In the genomic region with DNA sequence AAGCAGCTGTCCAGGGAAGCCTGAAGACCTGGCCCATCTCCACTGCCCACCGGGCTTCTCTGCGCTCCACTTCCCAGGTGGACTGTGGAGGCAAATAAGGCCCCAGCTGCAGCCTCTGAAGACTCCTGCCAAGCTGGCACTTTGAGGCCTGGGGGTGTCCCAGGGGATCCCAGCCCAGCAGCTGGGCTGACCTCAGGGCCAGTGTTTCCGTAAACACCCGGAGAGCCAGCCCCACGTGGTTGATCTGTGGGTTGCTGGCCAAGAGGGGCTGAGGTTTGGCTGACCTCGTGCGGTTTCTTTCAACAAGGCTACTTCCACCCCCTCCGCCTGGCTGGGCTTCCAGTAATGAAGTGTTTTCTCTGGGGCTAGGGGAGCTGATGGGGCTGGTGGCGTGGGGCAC, we compare ENCODE assay signal across 8 cellular contexts. TPM values are rescaled to one million over a fixed set of nuclear protein-coding genes. Genes with fewer than 3 reads are reported as not detected.
DNase-seq lines count a peak whose midpoint lies in the region; ATAC-seq and TF ChIP-seq lines count a peak whose summit lies in the region.

No MANE protein-coding gene starts in this region.

- no peak overlapping the region for H3K4me3 Mint-ChIP-seq in CD14-positive monocyte
- H3K4me3 Mint-ChIP-seq in activated naive CD8-positive, alpha-beta T cell treated with anti-CD3 and anti-CD28 coated beads, Interleukin-2, amount 50 U/mL, for 24 hours: no peak overlapping the region

- H3K27me3 Mint-ChIP-seq in CD14-positive monocyte (ENCODE audit: low read depth in 3 of 3): peaks cover 1 to 2% (median 2%) of the 10 kb centered on the region in 3 donors
- no peaks in the 10 kb centered on the region for H3K27me3 Mint-ChIP-seq in activated naive CD8-positive, alpha-beta T cell treated with anti-CD3 and anti-CD28 coated beads, Interleukin-2, amount 50 U/mL, for 24 hours

- H3K9me3 Mint-ChIP-seq in CD14-positive monocyte: peaks cover 0 to 2% (median 0%) of the 10 kb centered on the region in 7 donors
- H3K9me3 Mint-ChIP-seq in activated naive CD8-positive, alpha-beta T cell treated with anti-CD3 and anti-CD28 coated beads, Interleukin-2, amount 50 U/mL, for 24 hours: no peaks in the 10 kb centered on the region

- intact Hi-C loops in CD14-positive monocyte (cut with micrococcal nuclease): no loop called here

- no peak for TF ChIP-seq CTCF in CD14-positive monocyte (IDR thresholded peaks at IDR 0.05)

- ATAC-seq in esophagus mucosa (peak; percentile 42), GM21526 (IDR thresholded peaks at IDR 0.05; ENCODE audit: low FRiP score, unreplicated experiment) (no peak)
- no peak for ATAC-seq in activated naive CD8-positive, alpha-beta T cell treated with anti-CD3 and anti-CD28 coated beads, Interleukin-2, amount 50 U/mL, for 24 hours

- H3K36me3 Mint-ChIP-seq in CD14-positive monocyte: no peaks in the 10 kb centered on the region
- no peaks in the 10 kb centered on the region for H3K36me3 Mint-ChIP-seq in activated naive CD8-positive, alpha-beta T cell treated with anti-CD3 and anti-CD28 coated beads, Interleukin-2, amount 50 U/mL, for 24 hours (ENCODE audit: low read depth)

- DNase-seq in GF-D8 (lab: John Stamatoyannopoulos, UW) (peak; percentile 46), M059J (ENCODE audit: low read depth) (peak; percentile 98), occipital lobe (lab: John Stamatoyannopoulos, UW) (peak; percentile 50), CD14-positive monocyte (ENCODE audit: low spot score) (no peak), SK-N-DZ (ENCODE audit: low spot score) (no peak)
- DNase-seq in activated naive CD8-positive, alpha-beta T cell treated with anti-CD3 and anti-CD28 coated beads, Interleukin-2, amount 50 U/mL, for 24 hours: no peak

- H3K4me1 Mint-ChIP-seq in CD14-positive monocyte: no peaks in the 10 kb centered on the region
- H3K4me1 Mint-ChIP-seq in activated naive CD8-positive, alpha-beta T cell treated with anti-CD3 and anti-CD28 coated beads, Interleukin-2, amount 50 U/mL, for 24 hours: no peaks in the 10 kb centered on the region

- no peak overlapping the region for H3K27ac Mint-ChIP-seq in CD14-positive monocyte
- H3K27ac Mint-ChIP-seq in activated naive CD8-positive, alpha-beta T cell treated with anti-CD3 and anti-CD28 coated beads, Interleukin-2, amount 50 U/mL, for 24 hours: no peak overlapping the region

RNA-seq across cellular contexts. Expression of a gene that starts 12.4 kb away (rescaled TPM):
- total RNA-seq in M059J (2014; rRNA removed; shearing (Covaris generic)): 0.44 TPM in 1 of 2 replicates, not detected in the other
- total RNA-seq in esophagus mucosa: 1.9 TPM
- total RNA-seq in occipital lobe: not detected
- not detected for polyA plus RNA-seq in CD14-positive monocyte
- polyA plus RNA-seq in SK-N-DZ (2014; cell fraction: cytosol; rRNA removed): not detected in 2 replicates
- not detected in 2 replicates for polyA plus RNA-seq in SK-N-DZ (2014; cell fraction: nucleus; rRNA removed)

RNA-seq across cellular contexts. Expression of a gene that starts 42.9 kb away (rescaled TPM):
- total RNA-seq in M059J (2014; rRNA removed; shearing (Covaris generic)): not detected in 2 replicates
- total RNA-seq in esophagus mucosa (1.0 TPM), occipital lobe (not detected)
- polyA plus RNA-seq in CD14-positive monocyte: not detected
- 0.10 and 0.61 TPM in 2 replicates for polyA plus RNA-seq in SK-N-DZ (2014; cell fraction: cytosol; rRNA removed)
- not detected in 2 replicates for polyA plus RNA-seq in SK-N-DZ (2014; cell fraction: nucleus; rRNA removed)

RNA-seq across cellular contexts. Expression of a gene that starts 51.3 kb away (rescaled TPM):
- 9.1 and 9.6 TPM in 2 replicates for total RNA-seq in M059J (2014; rRNA removed; shearing (Covaris generic))
- total RNA-seq in esophagus mucosa (21.8 TPM), occipital lobe (1.7 TPM)
- 10 to 100 TPM; 11.1 to 15.6 TPM for polyA plus RNA-seq in CD14-positive monocyte
- polyA plus RNA-seq in SK-N-DZ (2014; cell fraction: cytosol; rRNA removed): 3.1 and 4.4 TPM in 2 replicates
- 4.5 and 5.8 TPM in 2 replicates for polyA plus RNA-seq in SK-N-DZ (2014; cell fraction: nucleus; rRNA removed)

Comparison
In these comparisons a context has a peak if more than half of its experiments do, and no peak if none do; other contexts are left out.
1. DNase-seq: peak in GF-D8 (single experiment), M059J (single experiment) and occipital lobe (single experiment); none in CD14-positive monocyte (single experiment), SK-N-DZ (single experiment) and activated naive CD8-positive, alpha-beta T cell treated with anti-CD3 and anti-CD28 coated beads, Interleukin-2, amount 50 U/mL, for 24 hours (single experiment).